In the genomic region with DNA sequence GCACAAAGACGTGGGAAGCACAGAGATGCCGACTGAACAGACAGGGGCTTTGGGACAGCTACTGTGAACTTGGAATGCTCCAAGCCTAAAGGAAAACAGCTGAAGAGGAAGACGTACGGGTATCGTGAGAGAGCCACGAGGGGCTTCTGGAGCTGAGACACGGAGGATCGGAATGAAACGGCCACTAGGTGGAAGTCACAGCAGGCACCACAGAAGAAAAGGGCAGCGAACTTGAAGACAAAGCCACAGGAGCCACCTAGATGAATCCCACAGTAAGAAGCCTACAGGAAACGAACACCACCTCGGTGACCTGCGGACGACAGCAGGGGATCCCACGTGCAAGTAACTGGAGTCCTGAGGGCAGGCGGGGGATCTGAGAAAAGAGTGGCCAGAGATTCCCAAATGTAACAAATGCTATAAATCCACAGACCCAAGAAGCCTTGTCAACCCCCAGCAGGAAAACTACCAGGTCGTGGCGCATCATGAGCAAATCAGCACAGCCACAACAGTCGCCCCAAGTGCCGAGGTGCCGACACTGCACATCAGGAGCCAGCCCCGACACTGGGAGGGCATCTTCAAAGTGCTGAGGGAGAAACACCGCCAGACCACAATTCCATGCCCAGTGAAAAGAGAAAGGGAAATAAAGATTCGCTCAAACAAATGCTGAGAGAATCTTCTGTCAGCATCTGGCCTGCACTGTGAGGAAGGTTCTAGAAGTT, we compare ENCODE assay signal across 9 cellular contexts. TPM values are rescaled to one million over a fixed set of nuclear protein-coding genes. Genes with fewer than 3 reads are reported as not detected.
DNase-seq lines count a peak whose midpoint lies in the region; ATAC-seq and TF ChIP-seq lines count a peak whose summit lies in the region.
"Had no signal": no experiment of that assay in that cellular context is flagged by ENCODE, and none has a peak within 500 bp of the region (broad histone marks: within the 10 kb centered on the region; RNA-seq: fewer than 3 reads in every experiment).

No MANE protein-coding gene starts in this region.

- peaks cover 64% of the 10 kb centered on the region for H3K4me1 ChIP-seq in CD4-positive, CD25-positive, alpha-beta regulatory T cell (ENCODE audit: control insufficient read depth, insufficient read depth, low read length, poor library complexity, severe bottlenecking)

- H3K27me3 Mint-ChIP-seq in CD4-positive, CD25-positive, alpha-beta regulatory T cell = no peaks in the 10 kb centered on the region
- H3K27me3 Mint-ChIP-seq in neural crest cell (ENCODE audit: low read depth) = no peaks in the 10 kb centered on the region

- no peaks in the 10 kb centered on the region for H3K9me3 ChIP-seq in CD4-positive, CD25-positive, alpha-beta regulatory T cell (ENCODE audit: control insufficient read depth in 2 of 2, low read length in 2 of 2)

- no peak overlapping the region for H3K4me3 ChIP-seq in CD4-positive, CD25-positive, alpha-beta regulatory T cell (ENCODE audit: low read depth, low read length)
- H3K4me3 ChIP-seq in astrocyte of the cerebellum (ENCODE audit: low read depth, low read length) = no peak overlapping the region

- H3K36me3 Mint-ChIP-seq in CD4-positive, CD25-positive, alpha-beta regulatory T cell = peaks cover 8% of the 10 kb centered on the region
- H3K36me3 Mint-ChIP-seq in neural crest cell (ENCODE audit: low read depth) = peaks cover 4% of the 10 kb centered on the region

- H3K4me1 Mint-ChIP-seq in CD4-positive, CD25-positive, alpha-beta regulatory T cell = peaks cover 7 to 79% (median 53%) of the 10 kb centered on the region in 4 donors
- peaks cover 37% of the 10 kb centered on the region for H3K4me1 Mint-ChIP-seq in neural crest cell

- in situ Hi-C loops in KBM-7 (cut with MboI; ENCODE audit: low pct_unique_long_range_greater_than_20kb, low sequenced_read_pairs) = no loop called here
- in situ Hi-C loops in astrocyte of the cerebellum (cut with HindIII; ENCODE audit: low sequenced_read_pairs) = loop anchor here (25.0 kb wide), 1 partner anchor 385 kb away; no protein-coding TSS in a partner anchor

- H3K4me3 Mint-ChIP-seq in CD4-positive, CD25-positive, alpha-beta regulatory T cell = peak overlapping the region in 1 of 4 donors; percentile 30
- H3K4me3 Mint-ChIP-seq in neural crest cell = no peak overlapping the region

- H3K27me3 ChIP-seq in CD4-positive, CD25-positive, alpha-beta regulatory T cell (ENCODE audit: control insufficient read depth, insufficient read depth, low read length) = no peaks in the 10 kb centered on the region

- peak; percentile 23 for TF ChIP-seq CTCF in astrocyte of the cerebellum (IDR thresholded peaks at IDR 0.05; ENCODE audit: low read depth, low read length, missing control alignments)
- TF ChIP-seq CTCF in neural crest cell (conservative IDR thresholded peaks at IDR 0.05) = peak; percentile 32

- no peak overlapping the region for H3K27ac ChIP-seq in CD4-positive, CD25-positive, alpha-beta regulatory T cell (ENCODE audit: insufficient read depth, low read length, poor library complexity, severe bottlenecking)

- peak overlapping the region; percentile 91 to 94 (median 92) for H3K27ac Mint-ChIP-seq in CD4-positive, CD25-positive, alpha-beta regulatory T cell
- peak overlapping the region; percentile 0 for H3K27ac Mint-ChIP-seq in neural crest cell (ENCODE audit: unreplicated experiment)

- no peak for ATAC-seq in CD4-positive, CD25-positive, alpha-beta regulatory T cell (ENCODE audit: low read depth in 2 of 2)
- ATAC-seq in HG03378 (IDR thresholded peaks at IDR 0.05; ENCODE audit: unreplicated experiment) = no peak

- DNase-seq in CD4-positive, CD25-positive, alpha-beta regulatory T cell = no peak
- DNase-seq in KBM-7 (peak; percentile 53), astrocyte of the cerebellum (ENCODE audit: low read depth) (no peak), neural crest cell (ENCODE audit: low read depth, low spot score) (no peak), UCSD-AML1 (lab: John Stamatoyannopoulos, UW; ENCODE audit: unreplicated experiment) (no peak)
- no peak for DNase-seq in stimulated activated CD8-positive, alpha-beta memory T cell treated with anti-CD3 and anti-CD28 coated beads, Interleukin-4, amount 100 ng/mL, for 48 hours
- no peak for DNase-seq in stimulated activated CD4-positive, alpha-beta T cell treated with anti-CD3 and anti-CD28 coated beads, Interleukin-4, amount 100 ng/mL, for 4 hours
- DNase-seq: NCI-H2029 treated with DMSO at 0.1 percent for 48 hours had no signal

- H3K36me3 ChIP-seq in CD4-positive, CD25-positive, alpha-beta regulatory T cell (ENCODE audit: control insufficient read depth, insufficient read depth, low read length) = peaks cover 5% of the 10 kb centered on the region

- H3K9me3 Mint-ChIP-seq in CD4-positive, CD25-positive, alpha-beta regulatory T cell = peaks cover 0 to 1% (median 0%) of the 10 kb centered on the region in 7 donors
- H3K9me3 Mint-ChIP-seq in neural crest cell = no peaks in the 10 kb centered on the region

RNA-seq across cellular contexts. Expression of a gene that starts 39.3 kb away (rescaled TPM):
- total RNA-seq in CD4-positive, CD25-positive, alpha-beta regulatory T cell = 26.2 TPM
- polyA plus RNA-seq in CD4-positive, CD25-positive, alpha-beta regulatory T cell = 10 to 100 TPM; 11.3 to 26.0 (median 21.4) TPM
- total RNA-seq in neural crest cell = 251 and 254 TPM in 2 replicates

RNA-seq across cellular contexts. Expression of a gene that starts 44.7 kb away (rescaled TPM):
- 53.6 TPM for total RNA-seq in CD4-positive, CD25-positive, alpha-beta regulatory T cell
- 10 to 100 TPM in 1 of 4 donors, 1 to 10 TPM in 3; 7.7 to 11.8 (median 9.7) TPM for polyA plus RNA-seq in CD4-positive, CD25-positive, alpha-beta regulatory T cell
- 11.1 and 14.2 TPM in 2 replicates for total RNA-seq in neural crest cell

RNA-seq across cellular contexts. Expression of a gene that starts 58.0 kb away (rescaled TPM):
- 97.9 TPM for total RNA-seq in CD4-positive, CD25-positive, alpha-beta regulatory T cell
- polyA plus RNA-seq in CD4-positive, CD25-positive, alpha-beta regulatory T cell = 10 to 100 TPM; 47.3 to 84.0 (median 65.6) TPM
- total RNA-seq in neural crest cell = 68.0 and 71.8 TPM in 2 replicates
